In genomic region chr10:101781984-101782810, GRCh38 we compare ENCODE assay signal across 7 cellular contexts. TPM values are rescaled to one million over a fixed set of nuclear protein-coding genes. Genes with fewer than 3 reads are reported as not detected.
DNase-seq lines count a peak whose midpoint lies in the region; ATAC-seq and TF ChIP-seq lines count a peak whose summit lies in the region.

No MANE protein-coding gene starts in this region.

- ATAC-seq in stimulated activated memory B cell treated with anti-CD40 and anti-IgM and Interleukin-4, amounts not matched to agents 10 μg/mL and 1 μg/mL and 100 μg/mL, for 72 hours, result no peak
- no peak for ATAC-seq in HG03432 (IDR thresholded peaks at IDR 0.05; ENCODE audit: unreplicated experiment)
- no peak for ATAC-seq in omental fat pad (ENCODE audit: low FRiP score)

- H3K4me3 ChIP-seq in HEK293 (ENCODE audit: low read depth, low read length), result peak overlapping the region; percentile 81
- peak overlapping the region; percentile 87 for H3K4me3 ChIP-seq in hepatocyte

- peaks cover 30% of the 10 kb centered on the region for H3K36me3 Mint-ChIP-seq in activated CD4-positive, alpha-beta memory T cell treated with anti-CD3 and anti-CD28 coated beads for 36 hours
- H3K36me3 Mint-ChIP-seq in stimulated activated memory B cell treated with anti-CD40 and anti-IgM and Interleukin-4, amounts not matched to agents 10 μg/mL and 1 μg/mL and 100 μg/mL, for 72 hours, result peaks cover 33% of the 10 kb centered on the region

- H3K4me1 Mint-ChIP-seq in activated CD4-positive, alpha-beta memory T cell treated with anti-CD3 and anti-CD28 coated beads for 36 hours (ENCODE audit: low read depth), result peaks cover 63% of the 10 kb centered on the region
- H3K4me1 Mint-ChIP-seq in stimulated activated memory B cell treated with anti-CD40 and anti-IgM and Interleukin-4, amounts not matched to agents 10 μg/mL and 1 μg/mL and 100 μg/mL, for 72 hours, result peaks cover 68% of the 10 kb centered on the region

- no peaks in the 10 kb centered on the region for H3K9me3 Mint-ChIP-seq in activated CD4-positive, alpha-beta memory T cell treated with anti-CD3 and anti-CD28 coated beads for 36 hours
- H3K9me3 Mint-ChIP-seq in stimulated activated memory B cell treated with anti-CD40 and anti-IgM and Interleukin-4, amounts not matched to agents 10 μg/mL and 1 μg/mL and 100 μg/mL, for 72 hours, result no peaks in the 10 kb centered on the region

- H3K9me2 ChIP-seq in hepatocyte (replicated peaks; ENCODE audit: insufficient read depth), result no peaks in the 10 kb centered on the region

- WGBS in hepatocyte (ENCODE audit: low lambda C conversion rate, missing lambda C conversion rate), result 66% methylated on average over 16 of the region's 17 CpGs

- intact Hi-C loops in activated CD4-positive, alpha-beta memory T cell treated with anti-CD3 and anti-CD28 coated beads for 36 hours (cut with micrococcal nuclease), result loop anchor here (1.0 to 5.0 kb wide), 8 partner anchors 37 to 569 kb away; partner anchors contain the start of genes DPCD, LBX1, OGA and POLL

- no peak for TF ChIP-seq CTCF in HEK293 (tag by site-specific recombination; IDR thresholded peaks at IDR 0.05)
- no peak for TF ChIP-seq CTCF in hepatocyte (IDR thresholded peaks at IDR 0.05; ENCODE audit: poor library complexity)
- TF ChIP-seq CTCF in omental fat pad (IDR thresholded peaks at IDR 0.05), result no peak

- no peak overlapping the region for H2AFZ ChIP-seq in hepatocyte

- peaks cover 24% of the 10 kb centered on the region for H3K27me3 ChIP-seq in hepatocyte

- peak overlapping the region; percentile 81 for H3K4me2 ChIP-seq in hepatocyte

- peak overlapping the region; percentile 83 for H3K27ac Mint-ChIP-seq in activated CD4-positive, alpha-beta memory T cell treated with anti-CD3 and anti-CD28 coated beads for 36 hours
- peak overlapping the region; percentile 89 for H3K27ac Mint-ChIP-seq in stimulated activated memory B cell treated with anti-CD40 and anti-IgM and Interleukin-4, amounts not matched to agents 10 μg/mL and 1 μg/mL and 100 μg/mL, for 72 hours

- POLR2A ChIA-PET in HEK293 (lab: Yijun Ruan, JAX), result interaction anchor here (2.8 kb wide), 1 partner anchor 36 kb away, joined by 16 read pairs; the partner anchor contains the start of gene OGA
- POLR2A ChIA-PET in activated CD4-positive, alpha-beta memory T cell treated with anti-CD3 and anti-CD28 coated beads for 36 hours (lab: Charles Lee), result interaction anchor here (0.7 to 3.1 kb wide), 4 partner anchors 8 to 194 kb away, joined by 3 to 18 read pairs (median 6); partner anchors contain the start of genes DPCD, OGA and POLL

- no peak for DNase-seq in activated CD4-positive, alpha-beta memory T cell treated with anti-CD3 and anti-CD28 coated beads for 36 hours
- DNase-seq in hepatocyte (ENCODE audit: low spot score), result no peak
- DNase-seq in NCI-H446 (lab: John Stamatoyannopoulos, UW), result no peak
- DNase-seq in omental fat pad (ENCODE audit: low spot score), result no peak

- H3K9me3 ChIP-seq in HEK293 (ENCODE audit: control insufficient read depth, insufficient read depth, low read depth, low read length) (no peaks in the 10 kb centered on the region), hepatocyte (ENCODE audit: low read depth) (no peaks in the 10 kb centered on the region)

- peak overlapping the region; percentile 98 for H3K4me3 Mint-ChIP-seq in activated CD4-positive, alpha-beta memory T cell treated with anti-CD3 and anti-CD28 coated beads for 36 hours
- peak overlapping the region; percentile 97 for H3K4me3 Mint-ChIP-seq in stimulated activated memory B cell treated with anti-CD40 and anti-IgM and Interleukin-4, amounts not matched to agents 10 μg/mL and 1 μg/mL and 100 μg/mL, for 72 hours

- H3K27me3 Mint-ChIP-seq in activated CD4-positive, alpha-beta memory T cell treated with anti-CD3 and anti-CD28 coated beads for 36 hours, result peaks cover 19% of the 10 kb centered on the region
- H3K27me3 Mint-ChIP-seq in stimulated activated memory B cell treated with anti-CD40 and anti-IgM and Interleukin-4, amounts not matched to agents 10 μg/mL and 1 μg/mL and 100 μg/mL, for 72 hours, result peaks cover 20% of the 10 kb centered on the region

- no peaks in the 10 kb centered on the region for H3K79me2 ChIP-seq in hepatocyte

- peaks cover 14 to 41% of the 10 kb centered on the region in 2 experiments for H3K36me3 ChIP-seq in HEK293 (ENCODE audit: control insufficient read depth in 2 of 2, insufficient read depth in 1 of 2, low read length in 2 of 2)
- no peaks in the 10 kb centered on the region for H3K36me3 ChIP-seq in hepatocyte (replicated peaks; ENCODE audit: insufficient read depth, low read depth)

- CTCF ChIA-PET in HEK293 (lab: Yijun Ruan, JAX), result interaction anchor here (0.6 to 8.1 kb wide), 24 partner anchors 10 to 621 kb away, joined by 3 to 203 read pairs (median 6); partner anchors contain the start of genes DPCD, OGA and POLL
- CTCF ChIA-PET in activated CD4-positive, alpha-beta memory T cell treated with anti-CD3 and anti-CD28 coated beads for 36 hours (lab: Charles Lee), result interaction anchor here (0.5 to 10.2 kb wide), 24 partner anchors 9 to 568 kb away, joined by 3 to 197 read pairs (median 6); partner anchors contain the start of genes DPCD, OGA and POLL

- H3K27ac ChIP-seq in HEK293 (ENCODE audit: extremely low read depth, low read depth, low read length), result peak overlapping the region; percentile 37; the same call in 1 of the 2 replicates
- H3K27ac ChIP-seq in hepatocyte, result no peak overlapping the region

- no peaks in the 10 kb centered on the region for H4K20me1 ChIP-seq in hepatocyte (ENCODE audit: insufficient read depth, poor library complexity, severe bottlenecking)

- H3K4me1 ChIP-seq in HEK293 (ENCODE audit: control insufficient read depth, insufficient read depth, low read length), result peaks cover 18% of the 10 kb centered on the region
- H3K4me1 ChIP-seq in hepatocyte (ENCODE audit: insufficient read depth), result peaks cover 29% of the 10 kb centered on the region

TF ChIP-seq in HEK293, 187 proteins besides CTCF, POLR2A, EP300 and RAD21 (continues in another document):
- TF ChIP-seq ZNF473 (tag by site-specific recombination; IDR thresholded peaks at IDR 0.05) (no peak), ZNF214 (tag by site-specific recombination; IDR thresholded peaks at IDR 0.05; ENCODE audit: borderline replicate concordance) (no peak), SCRT2 (tag by site-specific recombination; IDR thresholded peaks at IDR 0.05) (peak; percentile 97), KLF1 (tag by site-specific recombination; IDR thresholded peaks at IDR 0.05) (no peak), ZNF660 (tag by site-specific recombination; IDR thresholded peaks at IDR 0.05) (no peak), SCRT1 (tag by site-specific recombination; IDR thresholded peaks at IDR 0.05; ENCODE audit: borderline replicate concordance) (peak; percentile 71; the same call in 1 of the 2 replicates)
- TF ChIP-seq, protein P1, sequence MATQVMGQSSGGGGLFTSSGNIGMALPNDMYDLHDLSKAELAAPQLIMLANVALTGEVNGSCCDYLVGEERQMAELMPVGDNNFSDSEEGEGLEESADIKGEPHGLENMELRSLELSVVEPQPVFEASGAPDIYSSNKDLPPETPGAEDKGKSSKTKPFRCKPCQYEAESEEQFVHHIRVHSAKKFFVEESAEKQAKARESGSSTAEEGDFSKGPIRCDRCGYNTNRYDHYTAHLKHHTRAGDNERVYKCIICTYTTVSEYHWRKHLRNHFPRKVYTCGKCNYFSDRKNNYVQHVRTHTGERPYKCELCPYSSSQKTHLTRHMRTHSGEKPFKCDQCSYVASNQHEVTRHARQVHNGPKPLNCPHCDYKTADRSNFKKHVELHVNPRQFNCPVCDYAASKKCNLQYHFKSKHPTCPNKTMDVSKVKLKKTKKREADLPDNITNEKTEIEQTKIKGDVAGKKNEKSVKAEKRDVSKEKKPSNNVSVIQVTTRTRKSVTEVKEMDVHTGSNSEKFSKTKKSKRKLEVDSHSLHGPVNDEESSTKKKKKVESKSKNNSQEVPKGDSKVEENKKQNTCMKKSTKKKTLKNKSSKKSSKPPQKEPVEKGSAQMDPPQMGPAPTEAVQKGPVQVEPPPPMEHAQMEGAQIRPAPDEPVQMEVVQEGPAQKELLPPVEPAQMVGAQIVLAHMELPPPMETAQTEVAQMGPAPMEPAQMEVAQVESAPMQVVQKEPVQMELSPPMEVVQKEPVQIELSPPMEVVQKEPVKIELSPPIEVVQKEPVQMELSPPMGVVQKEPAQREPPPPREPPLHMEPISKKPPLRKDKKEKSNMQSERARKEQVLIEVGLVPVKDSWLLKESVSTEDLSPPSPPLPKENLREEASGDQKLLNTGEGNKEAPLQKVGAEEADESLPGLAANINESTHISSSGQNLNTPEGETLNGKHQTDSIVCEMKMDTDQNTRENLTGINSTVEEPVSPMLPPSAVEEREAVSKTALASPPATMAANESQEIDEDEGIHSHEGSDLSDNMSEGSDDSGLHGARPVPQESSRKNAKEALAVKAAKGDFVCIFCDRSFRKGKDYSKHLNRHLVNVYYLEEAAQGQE (tag by site-specific recombination; IDR thresholded peaks at IDR 0.05), result no peak

RNA-seq across cellular contexts. Expression of gene NPM3, which starts 1.0 kb away (rescaled TPM):
- 100 to 1,000 TPM; 168 to 172 TPM for total RNA-seq in activated CD4-positive, alpha-beta memory T cell treated with anti-CD3 and anti-CD28 coated beads for 36 hours
- total RNA-seq in hepatocyte, result 69.4 and 71.6 TPM in 2 replicates
- polyA plus RNA-seq in hepatocyte, result 4.0 and 5.1 TPM in 2 replicates
- total RNA-seq in omental fat pad, result 10 to 100 TPM; 25.0 to 31.1 (median 27.7) TPM

RNA-seq across cellular contexts. Expression of gene FGF8, which starts 6.3 kb away (rescaled TPM):
- total RNA-seq in activated CD4-positive, alpha-beta memory T cell treated with anti-CD3 and anti-CD28 coated beads for 36 hours, result not detected
- total RNA-seq in hepatocyte (not detected in 2 replicates), omental fat pad (1 to 10 TPM in 1 of 4 donors, not detected in 3; 1.0 TPM)
- not detected in 2 replicates for polyA plus RNA-seq in hepatocyte

RNA-seq across cellular contexts. Expression of gene OGA, which starts 36.0 kb away (rescaled TPM):
- total RNA-seq in activated CD4-positive, alpha-beta memory T cell treated with anti-CD3 and anti-CD28 coated beads for 36 hours, result 100 to 1,000 TPM in 1 of 2 experiments, 10 to 100 TPM in 1; 93.2 to 105 TPM
- 66.4 and 76.8 TPM in 2 replicates for total RNA-seq in hepatocyte
- 46.1 and 55.7 TPM in 2 replicates for polyA plus RNA-seq in hepatocyte
- 100 to 1,000 TPM in 2 of 4 donors, 10 to 100 TPM in 2; 70.0 to 214 (median 127) TPM for total RNA-seq in omental fat pad
